31 cellular contexts compared by ENCODE assay signal in genomic region chr1:54698346-54698745, GRCh38. TPM values are rescaled to one million over a fixed set of nuclear protein-coding genes. Genes with fewer than 3 reads are reported as not detected.
"Had no signal": no experiment of that assay in that cellular context is flagged by ENCODE, and none has a peak within 500 bp of the region (broad histone marks: within the 10 kb centered on the region; RNA-seq: fewer than 3 reads in every experiment).

No MANE protein-coding gene starts in this region.

- H3K4me1 ChIP-seq: esophagus squamous epithelium, heart right ventricle, left lung, right lobe of liver, tibial nerve, upper lobe of left lung had no signal

- H3K9me3 ChIP-seq: esophagus squamous epithelium, heart right ventricle, left lung, ovary, right lobe of liver, thoracic aorta, tibial nerve, upper lobe of left lung had no signal

- H3K27ac ChIP-seq: esophagus squamous epithelium, heart right ventricle, left lung, ovary, right lobe of liver, thoracic aorta, tibial nerve, upper lobe of left lung had no signal

- H3K27me3 ChIP-seq: esophagus squamous epithelium, heart right ventricle, left lung, ovary, right lobe of liver, tibial nerve, upper lobe of left lung had no signal

- DNase-seq: cortex of kidney; effector memory CD8-positive, alpha-beta T cell; erythroblast; esophagus squamous epithelium; foreskin melanocyte; glutamatergic neuron; heart right ventricle; hippocampal formation; left cardiac atrium; left lung; mesendoderm; natural killer cell; nucleus accumbens; ovary; posterior cingulate gyrus; retina; right lobe of liver; small intestine; stimulated activated CD4-positive, alpha-beta T cell treated with anti-CD3 and anti-CD28 coated beads, Interleukin-15, amount 100 ng/mL, for 24 hours; stimulated activated CD4-positive, alpha-beta T cell treated with anti-CD3 and anti-CD28 coated beads, Interleukin-2, amount 100 ng/mL, for 48 hours; stimulated activated naive B cell treated with anti-CD40 and anti-IgM and Interleukin-4, amounts not matched to agents 10 μg/mL and 1 μg/mL and 100 μg/mL, for 72 hours; upper lobe of left lung had no signal

- H3K36me3 ChIP-seq: esophagus squamous epithelium, left lung, ovary, right lobe of liver, thoracic aorta, tibial nerve, upper lobe of left lung had no signal

- H3K4me3 ChIP-seq: esophagus squamous epithelium, heart right ventricle, left lung, ovary, right lobe of liver, thoracic aorta, tibial nerve, upper lobe of left lung had no signal

- FAIRE-seq: endometrium, islet of Langerhans, small intestine, urothelium cell line had no signal

RNA-seq across cellular contexts. Expression of gene MROH7, which starts 56.8 kb away (rescaled TPM):
- total RNA-seq: kidney epithelial cell, lung microvascular endothelial cell, pulmonary artery endothelial cell had no signal
- polyA plus RNA-seq: neural cell had no signal
